ENCODE assay signal across 8 cellular contexts in genomic region chr11:6655790-6656580, GRCh38. TPM values are rescaled to one million over a fixed set of nuclear protein-coding genes. Genes with fewer than 3 reads are reported as not detected.
DNase-seq lines count a peak whose midpoint lies in the region; ATAC-seq, FAIRE-seq and TF ChIP-seq lines count a peak whose summit lies in the region.

TSS of gene DCHS1 (minus strand) at chr11:6655809. CDS start at chr11:6641613, 14,196 bp downstream.

- H3K4me1 ChIP-seq in H9 (ENCODE audit: insufficient read depth, low read length) (peaks cover 1% of the 10 kb centered on the region; the same call in 1 of the 2 replicates), osteoblast (ENCODE audit: insufficient read depth, low read length) (peaks cover 4% of the 10 kb centered on the region)

- H3K9me3 ChIP-seq in H9 (ENCODE audit: control insufficient read depth, low read depth, low read length) (no peaks in the 10 kb centered on the region), T-helper 17 cell (ENCODE audit: control insufficient read depth, low read length, poor library complexity, severe bottlenecking) (no peaks in the 10 kb centered on the region), osteoblast (ENCODE audit: low read depth, low read length) (no peaks in the 10 kb centered on the region)

- peak within 1 kb of the TSS; percentile 4 for H2AFZ ChIP-seq in H9 (ENCODE audit: low read length)
- no peak within 1 kb of the TSS for H2AFZ ChIP-seq in osteoblast (ENCODE audit: low read length)

- no peak within 1 kb of the TSS for H2AK5ac ChIP-seq in H9 (ENCODE audit: insufficient read length, low read length)

- 0 out of 2 replicates have a peak within 1 kb of the TSS, but pooled peaks have one; percentile 9 for H3K14ac ChIP-seq in H9 (ENCODE audit: insufficient read depth, low read length)

- no peak within 1 kb of the TSS for H2BK15ac ChIP-seq in H9 (ENCODE audit: low read depth, low read length)

- H3K27ac Mint-ChIP-seq in H9 (no peak within 1 kb of the TSS), T-helper 17 cell (peak within 1 kb of the TSS; percentile 48)

- H4K5ac ChIP-seq in H9 (ENCODE audit: insufficient read length, low read depth, low read length): no peak within 1 kb of the TSS

- peak within 1 kb of the TSS; percentile 74 for H3K9ac ChIP-seq in H9 (ENCODE audit: extremely low read depth, insufficient read length, low read length)

- H3K27me3 Mint-ChIP-seq in H9 (ENCODE audit: low read depth): peaks cover 21% of the 10 kb centered on the region
- no peaks in the 10 kb centered on the region for H3K27me3 Mint-ChIP-seq in T-helper 17 cell

- H3K4ac ChIP-seq in H9 (ENCODE audit: low read depth, low read length): no peak within 1 kb of the TSS

- H3K36me3 ChIP-seq in osteoblast (ENCODE audit: insufficient read depth, low read length): no peaks in the 10 kb centered on the region

- H2BK5ac ChIP-seq in H9 (ENCODE audit: insufficient read length, low read length): no peak within 1 kb of the TSS

- H3K4me1 Mint-ChIP-seq in H9 (peaks cover 10 to 11% of the 10 kb centered on the region in 2 experiments), T-helper 17 cell (peaks cover 11% of the 10 kb centered on the region)

- H3K79me2 ChIP-seq in H9 (ENCODE audit: insufficient read depth, low read length): no peaks in the 10 kb centered on the region
- H3K79me2 ChIP-seq in osteoblast (ENCODE audit: insufficient read depth, low read length): no peaks in the 10 kb centered on the region

- H3K4me2 ChIP-seq in H9 (ENCODE audit: insufficient read depth, insufficient read length, low read length): peak within 1 kb of the TSS; percentile 90
- H3K4me2 ChIP-seq in osteoblast (ENCODE audit: insufficient read depth, low read length): peak within 1 kb of the TSS; percentile 48

- no peak for DNase-seq in H9
- DNase-seq in T-helper 17 cell: peak in 2 of 3 donors; percentile 20 to 43
- peak in 1 of 2 donors; percentile 70 for DNase-seq in frontal cortex (ENCODE audit: low spot score in 2 of 2)
- no peak for DNase-seq in osteoblast (ENCODE audit: insufficient read length, low spot score, missing footprints)
- no peak for DNase-seq in NCI-H2107 treated with DMSO at 0.1 percent for 48 hours (lab: John Stamatoyannopoulos, UW; ENCODE audit: unreplicated experiment)
- DNase-seq in pons (ENCODE audit: low spot score): no peak

- no peak within 1 kb of the TSS for H2BK12ac ChIP-seq in H9 (ENCODE audit: insufficient read length, low read depth, low read length)

- H2BK20ac ChIP-seq in H9 (ENCODE audit: low read depth, low read length, poor library complexity, severe bottlenecking): no peak within 1 kb of the TSS

- 100% methylated on average over 2 of the region's 56 CpGs for WGBS in H9 (ENCODE audit: extremely low coverage, insufficient read length, low lambda C conversion rate)

- H4K91ac ChIP-seq in H9 (ENCODE audit: insufficient read length, low read depth, low read length): no peak within 1 kb of the TSS

- peaks cover 7% of the 10 kb centered on the region for H3K23me2 ChIP-seq in H9 (ENCODE audit: insufficient read length, low read depth, low read length, poor library complexity, severe bottlenecking)

- H3K79me1 ChIP-seq in H9 (ENCODE audit: insufficient read depth, low read depth, low read length, poor library complexity, severe bottlenecking): no peaks in the 10 kb centered on the region

- H3K4me3 Mint-ChIP-seq in H9 (peak within 1 kb of the TSS; percentile 72 to 90), T-helper 17 cell (peak within 1 kb of the TSS; percentile 92)

- H4K20me1 ChIP-seq in H9 (ENCODE audit: control insufficient read depth, insufficient read depth, insufficient read length): no peaks in the 10 kb centered on the region
- no peaks in the 10 kb centered on the region for H4K20me1 ChIP-seq in osteoblast (ENCODE audit: insufficient read depth, low read length)

- H3K23ac ChIP-seq in H9 (ENCODE audit: insufficient read length, low read depth, low read length): no peak within 1 kb of the TSS

- no peaks in the 10 kb centered on the region for H3K9me3 Mint-ChIP-seq in H9

- no peak within 1 kb of the TSS for H2BK120ac ChIP-seq in H9 (ENCODE audit: low read depth, low read length, poor library complexity, severe bottlenecking)

- TF ChIP-seq CTCF in H9 (conservative IDR thresholded peaks at IDR 0.05) (no peak), osteoblast (IDR thresholded peaks at IDR 0.05; ENCODE audit: extremely low read depth, low read depth, low read length) (no peak)

- no peak within 1 kb of the TSS for H3K18ac ChIP-seq in H9 (ENCODE audit: insufficient read length, low read depth, low read length)

- ATAC-seq in T-helper 17 cell (peak; percentile 28), GM19467 (IDR thresholded peaks at IDR 0.05; ENCODE audit: unreplicated experiment) (no peak), HG02571 (IDR thresholded peaks at IDR 0.05; ENCODE audit: unreplicated experiment) (no peak)

- peaks cover 23% of the 10 kb centered on the region; the same call in 1 of the 2 replicates for H3K27me3 ChIP-seq in H9 (ENCODE audit: insufficient read depth, low read length)
- peaks cover 77% of the 10 kb centered on the region for H3K27me3 ChIP-seq in osteoblast (ENCODE audit: insufficient read depth, low read length)

- no peak for FAIRE-seq in frontal cortex (lab: Jason Lieb, UNC)

- no peak within 1 kb of the TSS for H3T11ph ChIP-seq in H9 (ENCODE audit: low read length)

- no peaks in the 10 kb centered on the region for H3K36me3 Mint-ChIP-seq in H9 (ENCODE audit: insufficient read depth in 1 of 3, low read depth in 3 of 3)
- H3K36me3 Mint-ChIP-seq in T-helper 17 cell (ENCODE audit: low read depth): peaks cover 6% of the 10 kb centered on the region

- no peak within 1 kb of the TSS for H4K8ac ChIP-seq in H9 (replicated peaks; ENCODE audit: insufficient read length, low read depth, low read length)

- no peak within 1 kb of the TSS for H3K4me3 ChIP-seq in osteoblast (ENCODE audit: insufficient read depth, low read length)

- no peak within 1 kb of the TSS for H3K56ac ChIP-seq in H9 (ENCODE audit: insufficient read length, low read depth, low read length)

- H3K27ac ChIP-seq in H9 (ENCODE audit: insufficient read length, low read depth, low read length): no peak within 1 kb of the TSS
- H3K27ac ChIP-seq in osteoblast (ENCODE audit: low read depth, low read length): no peak within 1 kb of the TSS

RNA-seq across cellular contexts. Expression of gene DCHS1, which starts in this region (rescaled TPM):
- total RNA-seq in H9 (2021): 12.2 and 12.5 TPM in 2 replicates
- 1 to 10 TPM; 1.8 to 8.0 TPM for total RNA-seq in T-helper 17 cell
- 38.3 TPM for total RNA-seq in frontal cortex
- total RNA-seq in osteoblast: 0.59 and 1.1 TPM in 2 replicates

Comparison
In these comparisons a context has a peak if more than half of its experiments do, and no peak if none do; other contexts are left out.
1. DNase-seq: peak in T-helper 17 cell (2 of 3); none in H9 (single experiment), osteoblast (single experiment), NCI-H2107 treated with DMSO at 0.1 percent for 48 hours (single experiment) and pons (single experiment).